ENCODE assay signal across 15 cellular contexts in genomic region chr1:38997901-38998190, GRCh38. TPM values are rescaled to one million over a fixed set of nuclear protein-coding genes. Genes with fewer than 3 reads are reported as not detected.
DNase-seq lines count a peak whose midpoint lies in the region; ATAC-seq, FAIRE-seq and TF ChIP-seq lines count a peak whose summit lies in the region.
"Had no signal": no experiment of that assay in that cellular context is flagged by ENCODE, and none has a peak within 500 bp of the region (broad histone marks: within the 10 kb centered on the region; RNA-seq: fewer than 3 reads in every experiment).

No MANE protein-coding gene starts in this region.

- no peaks in the 10 kb centered on the region for H3K9me3 Mint-ChIP-seq in CD8-positive, alpha-beta T cell
- H3K9me3 Mint-ChIP-seq: stimulated activated memory B cell treated with anti-CD40 and anti-IgM and Interleukin-4, amounts not matched to agents 10 μg/mL and 1 μg/mL and 100 μg/mL, for 72 hours had no signal

- peaks cover 60% of the 10 kb centered on the region for H3K4me1 Mint-ChIP-seq in CD8-positive, alpha-beta T cell (ENCODE audit: low read depth)

- H3K36me3 ChIP-seq in CD8-positive, alpha-beta T cell (ENCODE audit: insufficient read depth, low read length), result peaks cover 22% of the 10 kb centered on the region
- H3K36me3 ChIP-seq in Loucy (ENCODE audit: insufficient read depth, low read length) (peaks cover 43% of the 10 kb centered on the region), parathyroid adenoma (ENCODE audit: control insufficient read depth, insufficient read depth, low read length) (no peaks in the 10 kb centered on the region)

- no peaks in the 10 kb centered on the region for H3K27me3 ChIP-seq in CD8-positive, alpha-beta T cell (ENCODE audit: insufficient read depth, low read length)
- H3K27me3 ChIP-seq in Loucy (ENCODE audit: insufficient read depth, low read length, poor library complexity, severe bottlenecking) (no peaks in the 10 kb centered on the region), parathyroid adenoma (ENCODE audit: control insufficient read depth, insufficient read depth, low read length) (no peaks in the 10 kb centered on the region)

- TF ChIP-seq POLR2A in GM12892 (IDR thresholded peaks at IDR 0.05; ENCODE audit: low read depth, low read length), result no peak

- CTCF ChIA-PET in CD8-positive, alpha-beta T cell (lab: Charles Lee), result interaction anchor here (0.7 to 1.5 kb wide), 2 partner anchors 94 to 1693 kb away, joined by 3 to 4 read pairs; no protein-coding TSS in a partner anchor

- TF ChIP-seq CTCF in CD8-positive, alpha-beta T cell (IDR thresholded peaks at IDR 0.05), result no peak
- TF ChIP-seq CTCF in Loucy (conservative IDR thresholded peaks at IDR 0.05; ENCODE audit: low read length) (no peak), parathyroid adenoma (IDR thresholded peaks at IDR 0.05) (no peak)

- H3K4me2 ChIP-seq in Loucy (ENCODE audit: low read depth, low read length, poor library complexity, severe bottlenecking) (peak overlapping the region; percentile 53), parathyroid adenoma (ENCODE audit: low read length) (peak overlapping the region; percentile 21)
- H3K4me2 ChIP-seq: SK-N-SH had no signal

- H4K20me1 ChIP-seq in Loucy (ENCODE audit: insufficient read depth, low read length, poor library complexity, severe bottlenecking), result peaks cover 46% of the 10 kb centered on the region

- no peak for DNase-seq in CD8-positive, alpha-beta T cell
- DNase-seq in fibroblast of gingiva (ENCODE audit: low read depth), result peak; percentile 37
- no peak for DNase-seq in SKM-1 (lab: John Stamatoyannopoulos, UW; ENCODE audit: unreplicated experiment)
- no peak for DNase-seq in GM12892 (ENCODE audit: insufficient read length)
- DNase-seq: activated CD8-positive, alpha-beta memory T cell treated with anti-CD3 and anti-CD28 coated beads for 24 hours; NCI-H2029 treated with DMSO at 0.1 percent for 48 hours; SK-N-SH had no signal

- peak overlapping the region; percentile 68 for H3K27ac Mint-ChIP-seq in CD8-positive, alpha-beta T cell
- H3K27ac Mint-ChIP-seq: stimulated activated memory B cell treated with anti-CD40 and anti-IgM and Interleukin-4, amounts not matched to agents 10 μg/mL and 1 μg/mL and 100 μg/mL, for 72 hours had no signal

- H3K4me1 ChIP-seq in CD8-positive, alpha-beta T cell (ENCODE audit: insufficient read depth, low read length), result peaks cover 47% of the 10 kb centered on the region
- H3K4me1 ChIP-seq in Loucy (ENCODE audit: insufficient read depth, low read length, poor library complexity, severe bottlenecking) (peaks cover 33% of the 10 kb centered on the region), parathyroid adenoma (peaks cover 7% of the 10 kb centered on the region)

- peak overlapping the region; percentile 76 for H3K4me3 Mint-ChIP-seq in CD8-positive, alpha-beta T cell
- H3K4me3 Mint-ChIP-seq: stimulated activated memory B cell treated with anti-CD40 and anti-IgM and Interleukin-4, amounts not matched to agents 10 μg/mL and 1 μg/mL and 100 μg/mL, for 72 hours had no signal

- H2AFZ ChIP-seq in Loucy (ENCODE audit: low read length), result no peak overlapping the region
- no peak overlapping the region for H2AFZ ChIP-seq in parathyroid adenoma

- FAIRE-seq in GM12892 (lab: Jason Lieb, UNC), result no peak
- FAIRE-seq: keratinocyte had no signal

- no peaks in the 10 kb centered on the region for H3F3A ChIP-seq in Loucy (ENCODE audit: low read depth)

- no peak overlapping the region for H3K27ac ChIP-seq in CD8-positive, alpha-beta T cell (ENCODE audit: low read depth, low read length)
- H3K27ac ChIP-seq in parathyroid adenoma, result no peak overlapping the region

- intact Hi-C loops in CD8-positive, alpha-beta T cell (cut with DNase I, micrococcal nuclease), result loop anchor here (10.0 kb wide), 4 partner anchors 97 to 1867 kb away; partner anchors contain the start of gene CITED4 (in 1 of the 2)

- no peaks in the 10 kb centered on the region for H3K27me3 Mint-ChIP-seq in CD8-positive, alpha-beta T cell (ENCODE audit: low read depth)
- H3K27me3 Mint-ChIP-seq: stimulated activated memory B cell treated with anti-CD40 and anti-IgM and Interleukin-4, amounts not matched to agents 10 μg/mL and 1 μg/mL and 100 μg/mL, for 72 hours had no signal

- no peaks in the 10 kb centered on the region for H3K9me3 ChIP-seq in CD8-positive, alpha-beta T cell (ENCODE audit: low read length)
- H3K9me3 ChIP-seq in Loucy (ENCODE audit: insufficient read depth, low read depth, low read length), result no peaks in the 10 kb centered on the region
- H3K9me3 ChIP-seq in parathyroid adenoma (ENCODE audit: control insufficient read depth, low read length), result no peaks in the 10 kb centered on the region
- H3K9me3 ChIP-seq: SK-N-SH had no signal

- POLR2A ChIA-PET in CD8-positive, alpha-beta T cell (lab: Charles Lee), result interaction anchor here (0.7 to 1.8 kb wide), 3 partner anchors 20 to 125 kb away, joined by 3 to 6 read pairs (median 4); no protein-coding TSS in a partner anchor

- H3K9ac ChIP-seq in Loucy (ENCODE audit: low read depth, low read length, poor library complexity, severe bottlenecking), result no peak overlapping the region
- H3K9ac ChIP-seq in parathyroid adenoma, result no peak overlapping the region
- H3K9ac ChIP-seq: SK-N-SH had no signal

- no peak overlapping the region for H3K4me3 ChIP-seq in CD8-positive, alpha-beta T cell (ENCODE audit: low read depth, low read length)
- H3K4me3 ChIP-seq in Loucy (ENCODE audit: low read length, poor library complexity, severe bottlenecking) (peak overlapping the region; percentile 32), parathyroid adenoma (ENCODE audit: low read depth, low read length) (no peak overlapping the region)

- peaks cover 63% of the 10 kb centered on the region for H3K36me3 Mint-ChIP-seq in CD8-positive, alpha-beta T cell

- no peak for ATAC-seq in CD8-positive, alpha-beta T cell
- ATAC-seq in HG02678 (IDR thresholded peaks at IDR 0.05; ENCODE audit: unreplicated experiment) (no peak), HG02840 (IDR thresholded peaks at IDR 0.05; ENCODE audit: low FRiP score, unreplicated experiment) (no peak)
- ATAC-seq: esophagus mucosa; HCT116; stimulated activated memory B cell treated with anti-CD40 and anti-IgM and Interleukin-4, amounts not matched to agents 10 μg/mL and 1 μg/mL and 100 μg/mL, for 72 hours had no signal

- no peaks in the 10 kb centered on the region for H3K9me2 ChIP-seq in Loucy (replicated peaks; ENCODE audit: low read depth, low read length)
- H3K9me2 ChIP-seq: SK-N-SH had no signal

- H3K79me2 ChIP-seq in Loucy (ENCODE audit: insufficient read depth, low read length) (peaks cover 65% of the 10 kb centered on the region), parathyroid adenoma (peaks cover 11% of the 10 kb centered on the region)

RNA-seq across cellular contexts. Expression of gene AKIRIN1, which starts 6.8 kb away (rescaled TPM):
- 100 to 1,000 TPM; 122 to 123 TPM for total RNA-seq in CD8-positive, alpha-beta T cell
- polyA plus RNA-seq in GM12892 (2012; ENCODE audit: missing spikeins), result 52.6 TPM

RNA-seq across cellular contexts. Expression of gene NDUFS5, which starts 28.3 kb away (rescaled TPM):
- total RNA-seq in CD8-positive, alpha-beta T cell, result 100 to 1,000 TPM in 1 of 2 experiments, 10 to 100 TPM in 1; 93.1 to 105 TPM
- polyA plus RNA-seq in GM12892 (2012; ENCODE audit: missing spikeins), result 505 TPM

RNA-seq across cellular contexts. Expression of gene RHBDL2, which starts 56.2 kb away (rescaled TPM):
- not detected for total RNA-seq in CD8-positive, alpha-beta T cell
- polyA plus RNA-seq in GM12892 (2012; ENCODE audit: missing spikeins), result 0.13 TPM
